ENCODE assay signal across 26 cellular contexts in genomic region chr13:112150352-112150751, GRCh38.
"Had no signal": no experiment of that assay in that cellular context is flagged by ENCODE, and none has a peak within 500 bp of the region (broad histone marks: within the 10 kb centered on the region; RNA-seq: fewer than 3 reads in every experiment).

No MANE protein-coding gene starts in this region.

- H3K27ac ChIP-seq: breast epithelium, coronary artery, esophagus muscularis mucosa, left ventricle myocardium inferior, sigmoid colon, stomach had no signal

- H3K9me3 Mint-ChIP-seq: type B pancreatic cell had no signal

- H3K36me3 Mint-ChIP-seq: activated CD4-positive, alpha-beta memory T cell treated with anti-CD3 and anti-CD28 coated beads for 36 hours; activated naive CD8-positive, alpha-beta T cell treated with anti-CD3 and anti-CD28 coated beads, Interleukin-2, amount 10 ng/mL, durations not matched to agents 7 days and 5 days; memory B cell; naive B cell; stimulated activated memory B cell treated with anti-CD40 and anti-IgM and Interleukin-4, amounts not matched to agents 10 μg/mL and 1 μg/mL and 100 μg/mL, for 72 hours; type B pancreatic cell had no signal

- H3K4me3 Mint-ChIP-seq: activated CD4-positive, alpha-beta memory T cell treated with anti-CD3 and anti-CD28 coated beads for 36 hours; activated naive CD4-positive, alpha-beta T cell treated with anti-CD3 and anti-CD28 coated beads for 36 hours; activated naive CD8-positive, alpha-beta T cell treated with anti-CD3 and anti-CD28 coated beads, Interleukin-2, amount 10 ng/mL, durations not matched to agents 7 days and 5 days; memory B cell; naive B cell; neural crest cell; stimulated activated memory B cell treated with anti-CD40 and anti-IgM and Interleukin-4, amounts not matched to agents 10 μg/mL and 1 μg/mL and 100 μg/mL, for 72 hours; T-helper 17 cell; type B pancreatic cell had no signal

- H3K4me1 ChIP-seq: breast epithelium, esophagus muscularis mucosa, left ventricle myocardium inferior, sigmoid colon, stomach had no signal

- H3K4me1 Mint-ChIP-seq: activated naive CD8-positive, alpha-beta T cell treated with anti-CD3 and anti-CD28 coated beads, Interleukin-2, amount 10 ng/mL, durations not matched to agents 7 days and 5 days; memory B cell; naive B cell; stimulated activated memory B cell treated with anti-CD40 and anti-IgM and Interleukin-4, amounts not matched to agents 10 μg/mL and 1 μg/mL and 100 μg/mL, for 72 hours; T-helper 17 cell had no signal

- H3K9me3 ChIP-seq: breast epithelium, esophagus muscularis mucosa, left ventricle myocardium inferior, sigmoid colon, stomach had no signal

- H3K36me3 ChIP-seq: breast epithelium, esophagus muscularis mucosa, left ventricle myocardium inferior, sigmoid colon, stomach had no signal

- ATAC-seq: stimulated activated memory B cell treated with anti-CD40 and anti-IgM and Interleukin-4, amounts not matched to agents 10 μg/mL and 1 μg/mL and 100 μg/mL, for 72 hours; T-helper 17 cell had no signal

- H3K4me3 ChIP-seq: breast epithelium, coronary artery, esophagus muscularis mucosa, left ventricle myocardium inferior, sigmoid colon, smooth muscle cell, stomach had no signal

- H3K27ac Mint-ChIP-seq: activated CD4-positive, alpha-beta memory T cell treated with anti-CD3 and anti-CD28 coated beads for 36 hours; activated naive CD4-positive, alpha-beta T cell treated with anti-CD3 and anti-CD28 coated beads for 36 hours; activated naive CD8-positive, alpha-beta T cell treated with anti-CD3 and anti-CD28 coated beads, Interleukin-2, amount 10 ng/mL, durations not matched to agents 7 days and 5 days; memory B cell; naive B cell; progenitor cell of endocrine pancreas; stimulated activated memory B cell treated with anti-CD40 and anti-IgM and Interleukin-4, amounts not matched to agents 10 μg/mL and 1 μg/mL and 100 μg/mL, for 72 hours; T-helper 17 cell; type B pancreatic cell had no signal

- DNase-seq: activated CD4-positive, alpha-beta memory T cell treated with anti-CD3 and anti-CD28 coated beads for 36 hours; activated CD4-positive, alpha-beta T cell treated with anti-CD3 and anti-CD28 coated beads for 4 hours; activated CD4-positive, CD25-positive, alpha-beta regulatory T cell; activated naive CD4-positive, alpha-beta T cell treated with anti-CD3 and anti-CD28 coated beads for 36 hours; activated naive CD8-positive, alpha-beta T cell treated with anti-CD3 and anti-CD28 coated beads, Interleukin-2, amount 10 ng/mL, durations not matched to agents 7 days and 5 days; activated T-cell treated with anti-CD3 and anti-CD28 coated beads, Interleukin-2, amount 50 U/mL, for 48 hours; amniotic stem cell; hippocampal formation; kidney glomerular epithelial cell; left ventricle myocardium inferior; naive B cell; retina; sigmoid colon; stimulated activated CD4-positive, alpha-beta T cell treated with anti-CD3 and anti-CD28 coated beads, Interleukin-15, amount 100 ng/mL, for 24 hours; stomach; T-helper 17 cell had no signal

- H3K4me2 ChIP-seq: smooth muscle cell had no signal

- FAIRE-seq: frontal cortex had no signal

- H3K27me3 Mint-ChIP-seq: memory B cell; stimulated activated memory B cell treated with anti-CD40 and anti-IgM and Interleukin-4, amounts not matched to agents 10 μg/mL and 1 μg/mL and 100 μg/mL, for 72 hours had no signal
